ENCODE assay signal across 11 cellular contexts in the genomic region with DNA sequence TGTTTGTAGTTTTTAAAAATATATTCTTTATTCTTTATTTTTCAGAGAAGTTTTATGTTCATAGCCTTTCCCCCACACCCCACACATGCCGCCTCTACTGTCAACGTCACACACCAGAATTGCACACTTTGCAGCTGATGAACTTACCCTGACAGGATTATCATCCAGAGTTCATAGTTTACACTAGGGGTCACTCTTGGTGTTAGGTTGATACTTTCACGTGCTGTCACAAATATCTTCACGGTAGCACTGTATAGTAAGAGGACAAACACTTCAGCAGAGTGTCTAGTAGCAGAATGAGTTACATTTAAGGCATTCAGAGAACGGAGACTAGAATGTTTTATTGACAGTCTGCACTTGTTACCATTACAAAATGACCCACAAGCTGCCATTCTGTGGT. TPM values are rescaled to one million over a fixed set of nuclear protein-coding genes. Genes with fewer than 3 reads are reported as not detected.
A peak's percentile ranks its signal among the peaks of the same experiment; 100 is the strongest.
DNase-seq lines count a peak whose midpoint lies in the region; ATAC-seq, FAIRE-seq and TF ChIP-seq lines count a peak whose summit lies in the region.
"Had no signal": no experiment of that assay in that cellular context is flagged by ENCODE, and none has a peak within 500 bp of the region (broad histone marks: within the 10 kb centered on the region; RNA-seq: fewer than 3 reads in every experiment).

No MANE protein-coding gene starts in this region.

- peak; percentile 43 to 45; a peak in 4 of 5 replicates for TF ChIP-seq RAD21 in A549 (conservative IDR thresholded peaks at IDR 0.05 in 1 of 2, IDR thresholded peaks at IDR 0.05 in 1 of 2)

- POLR2A ChIA-PET in A549 (lab: Yijun Ruan, JAX): no interaction called here

- no peak overlapping the region for H3K4me2 ChIP-seq in A549

- H3K27ac ChIP-seq in A549: no peak overlapping the region

- no peaks in the 10 kb centered on the region for H3K9me3 ChIP-seq in A549

- CTCF ChIA-PET in A549 (lab: Yijun Ruan, JAX): interaction anchor here (0.6 to 1.8 kb wide), 11 partner anchors 10 to 278 kb away, joined by 3 to 7 read pairs (median 3); no protein-coding TSS in a partner anchor

- H3K4me1 ChIP-seq in A549: no peaks in the 10 kb centered on the region

- DNase-seq in A549 (ENCODE audit: low read depth in 1 of 2, low spot score in 1 of 2) (peak; percentile 38 to 43), GM12891 (ENCODE audit: insufficient read length, low spot score) (no peak), NOMO-1 treated with dmso at 0.1 percent for 144 hours (lab: John Stamatoyannopoulos, UW; ENCODE audit: unreplicated experiment) (peak; percentile 51), fibroblast of peridontal ligament (ENCODE audit: extremely low read depth) (peak; percentile 6), NCI-H510A treated with DMSO at 0.1 percent for 48 hours (lab: John Stamatoyannopoulos, UW) (no peak), NCI-H1092 treated with DMSO at 0.1 percent for 48 hours (lab: John Stamatoyannopoulos, UW) (no peak)
- no peak for DNase-seq in activated effector memory CD4-positive, alpha-beta T cell treated with anti-CD3 and anti-CD28 coated beads, Interleukin-2, amount 50 U/mL, for 16 hours
- DNase-seq: CD4-positive, alpha-beta memory T cell; NCI-H446 had no signal

- FAIRE-seq in A549 (lab: Jason Lieb, UNC) (no peak), GM12891 (lab: Jason Lieb, UNC) (peak; percentile 77)
- FAIRE-seq: islet of Langerhans had no signal

- 1% methylated on average over 5 of the region's 5 CpGs for WGBS in A549 (ENCODE audit: missing lambda C conversion rate)

- ATAC-seq in A549: peak; percentile 84 to 85
- ATAC-seq in HG03460 (IDR thresholded peaks at IDR 0.05; ENCODE audit: unreplicated experiment): no peak

- no peak for TF ChIP-seq POLR2A in A549 (IDR thresholded peaks at IDR 0.05; ENCODE audit: low read length)
- no peak for TF ChIP-seq POLR2A in GM12891 (IDR thresholded peaks at IDR 0.05; ENCODE audit: low read depth, low read length)

- H3K4me3 ChIP-seq in A549: no peak overlapping the region

- TF ChIP-seq EP300 in A549 (IDR thresholded peaks at IDR 0.05): no peak

- TF ChIP-seq CTCF in A549 (IDR thresholded peaks at IDR 0.05): peak; percentile 47

TF ChIP-seq in A549, 52 proteins besides CTCF, POLR2A, EP300 and RAD21:
- TF ChIP-seq ZNF302 (CRISPR knock-in tag; IDR thresholded peaks at IDR 0.05) (no peak), SMC3 (IDR thresholded peaks at IDR 0.05) (peak; percentile 14; the same call in 1 of the 3 replicates)

TF ChIP-seq in GM12891, 5 proteins besides CTCF, POLR2A, EP300 and RAD21:
- TF ChIP-seq TAF1 (IDR thresholded peaks at IDR 0.05; ENCODE audit: low read depth, low read length) (no peak), SPI1 (IDR thresholded peaks at IDR 0.05; ENCODE audit: low read depth, low read length) (no peak), POLR2AphosphoS5 (IDR thresholded peaks at IDR 0.05; ENCODE audit: low read depth, low read length) (no peak), PAX5 (IDR thresholded peaks at IDR 0.05; ENCODE audit: insufficient read depth, low read length, severe bottlenecking) (no peak), POU2F2 (IDR thresholded peaks at IDR 0.05; ENCODE audit: low read depth, low read length) (no peak)

RNA-seq across cellular contexts. Expression of gene DPPA3, which starts 5.2 kb away (rescaled TPM):
- not detected in 2 replicates for polyA plus RNA-seq in A549 (2011; rRNA removed)
- not detected in 2 replicates for polyA plus RNA-seq in A549 (2012; cell fraction: cytosol; rRNA removed)
- not detected in 2 replicates for polyA plus RNA-seq in A549 (2012; cell fraction: nucleus; rRNA removed)
- not detected in 3 replicates for polyA plus RNA-seq in A549 (2017; fragmentation: RNase III; extraction: RNeasy Plus Mini Kit Qiagen cat#74134 plus additional on column Dnase treatment)
- not detected in 2 replicates for polyA minus RNA-seq in A549 (2011; rRNA and poly(A)+ RNA removed)
- polyA plus RNA-seq in GM12891 (2012; ENCODE audit: low read depth, missing spikeins): not detected
- polyA plus RNA-seq: CD4-positive, alpha-beta memory T cell had no signal

RNA-seq across cellular contexts. Expression of gene GDF3, which starts 20.8 kb away (rescaled TPM):
- polyA plus RNA-seq in A549 (2011; rRNA removed): not detected in 2 replicates
- polyA plus RNA-seq in A549 (2012; cell fraction: cytosol; rRNA removed): not detected in 2 replicates
- polyA plus RNA-seq in A549 (2012; cell fraction: nucleus; rRNA removed): not detected in 2 replicates
- polyA plus RNA-seq in A549 (2017; fragmentation: RNase III; extraction: RNeasy Plus Mini Kit Qiagen cat#74134 plus additional on column Dnase treatment): not detected in 3 replicates
- polyA minus RNA-seq in A549 (2011; rRNA and poly(A)+ RNA removed): not detected in 2 replicates
- polyA plus RNA-seq in GM12891 (2012; ENCODE audit: low read depth, missing spikeins): not detected
- polyA plus RNA-seq: CD4-positive, alpha-beta memory T cell had no signal

RNA-seq across cellular contexts. Expression of gene CLEC4C, which starts 30.8 kb away (rescaled TPM):
- polyA plus RNA-seq in A549 (2011; rRNA removed): not detected in 2 replicates
- polyA plus RNA-seq in A549 (2012; cell fraction: cytosol; rRNA removed): not detected in 2 replicates
- polyA plus RNA-seq in A549 (2012; cell fraction: nucleus; rRNA removed): not detected in 2 replicates
- not detected in 3 replicates for polyA plus RNA-seq in A549 (2017; fragmentation: RNase III; extraction: RNeasy Plus Mini Kit Qiagen cat#74134 plus additional on column Dnase treatment)
- polyA minus RNA-seq in A549 (2011; rRNA and poly(A)+ RNA removed): not detected in 2 replicates
- 0.37 TPM for polyA plus RNA-seq in GM12891 (2012; ENCODE audit: low read depth, missing spikeins)
- polyA plus RNA-seq: CD4-positive, alpha-beta memory T cell had no signal

RNA-seq across cellular contexts. Expression of gene NANOGNB, which starts 48.6 kb away (rescaled TPM):
- polyA plus RNA-seq in A549 (2011; rRNA removed): not detected in 2 replicates
- polyA plus RNA-seq in A549 (2012; cell fraction: cytosol; rRNA removed): not detected in 2 replicates
- polyA plus RNA-seq in A549 (2012; cell fraction: nucleus; rRNA removed): not detected in 2 replicates
- not detected in 3 replicates for polyA plus RNA-seq in A549 (2017; fragmentation: RNase III; extraction: RNeasy Plus Mini Kit Qiagen cat#74134 plus additional on column Dnase treatment)
- polyA minus RNA-seq in A549 (2011; rRNA and poly(A)+ RNA removed): not detected in 2 replicates
- not detected for polyA plus RNA-seq in GM12891 (2012; ENCODE audit: low read depth, missing spikeins)
- polyA plus RNA-seq: CD4-positive, alpha-beta memory T cell had no signal

RNA-seq across cellular contexts. Expression of gene APOBEC1, which starts 50.7 kb away (rescaled TPM):
- polyA plus RNA-seq in A549 (2011; rRNA removed): not detected in 2 replicates
- not detected in 2 replicates for polyA plus RNA-seq in A549 (2012; cell fraction: cytosol; rRNA removed)
- not detected in 2 replicates for polyA plus RNA-seq in A549 (2012; cell fraction: nucleus; rRNA removed)
- not detected in 3 replicates for polyA plus RNA-seq in A549 (2017; fragmentation: RNase III; extraction: RNeasy Plus Mini Kit Qiagen cat#74134 plus additional on column Dnase treatment)
- not detected in 2 replicates for polyA minus RNA-seq in A549 (2011; rRNA and poly(A)+ RNA removed)
- polyA plus RNA-seq in GM12891 (2012; ENCODE audit: low read depth, missing spikeins): not detected
- polyA plus RNA-seq: CD4-positive, alpha-beta memory T cell had no signal

Comparison
In these comparisons a context has a peak if more than half of its experiments do, and no peak if none do; other contexts are left out.
1. DNase-seq: peak in A549 (2 of 2), NOMO-1 treated with dmso at 0.1 percent for 144 hours (single experiment) and fibroblast of peridontal ligament (single experiment); none in GM12891 (single experiment), NCI-H510A treated with DMSO at 0.1 percent for 48 hours (single experiment), NCI-H1092 treated with DMSO at 0.1 percent for 48 hours (single experiment) and activated effector memory CD4-positive, alpha-beta T cell treated with anti-CD3 and anti-CD28 coated beads, Interleukin-2, amount 50 U/mL, for 16 hours (single experiment).